14 cellular contexts compared by ENCODE assay signal in genomic region chr9:131633491-131634031, GRCh38.
DNase-seq lines count a peak whose midpoint lies in the region; ATAC-seq and TF ChIP-seq lines count a peak whose summit lies in the region.
"Had no signal": no experiment of that assay in that cellular context is flagged by ENCODE, and none has a peak within 500 bp of the region (broad histone marks: within the 10 kb centered on the region; RNA-seq: fewer than 3 reads in every experiment).

No MANE protein-coding gene starts in this region.

- H3K4me3 ChIP-seq in SJCRH30: no peak overlapping the region
- no peak overlapping the region for H3K4me3 ChIP-seq in esophagus squamous epithelium
- H3K4me3 ChIP-seq in thyroid gland (replicated peaks in 1 of 3): no peak overlapping the region
- H3K4me3 ChIP-seq: Peyer's patch had no signal

- H3K27me3 Mint-ChIP-seq in activated CD8-positive, alpha-beta memory T cell treated with anti-CD3 and anti-CD28 coated beads, Interleukin-2, amount 10 ng/mL, durations not matched to agents 7 days and 5 days: no peaks in the 10 kb centered on the region
- no peaks in the 10 kb centered on the region for H3K27me3 Mint-ChIP-seq in progenitor cell of endocrine pancreas
- H3K27me3 Mint-ChIP-seq: stimulated activated naive B cell treated with anti-CD40 and anti-IgM and Interleukin-4, amounts not matched to agents 10 μg/mL and 1 μg/mL and 100 μg/mL, for 72 hours had no signal

- no peak for ATAC-seq in activated CD8-positive, alpha-beta memory T cell treated with anti-CD3 and anti-CD28 coated beads, Interleukin-2, amount 10 ng/mL, durations not matched to agents 7 days and 5 days
- ATAC-seq in GM19328 (IDR thresholded peaks at IDR 0.05; ENCODE audit: unreplicated experiment): no peak
- ATAC-seq: HCT116; stimulated activated naive B cell treated with anti-CD40 and anti-IgM and Interleukin-4, amounts not matched to agents 10 μg/mL and 1 μg/mL and 100 μg/mL, for 72 hours had no signal

- H3K27ac ChIP-seq in SJCRH30 (peak overlapping the region; percentile 94), esophagus squamous epithelium (peak overlapping the region; percentile 50 to 86 (median 81)), thyroid gland (peak overlapping the region in 2 of 3 donors; percentile 84 to 97)
- H3K27ac ChIP-seq: KMS-11, Peyer's patch had no signal

- H3K4me1 Mint-ChIP-seq in activated CD8-positive, alpha-beta memory T cell treated with anti-CD3 and anti-CD28 coated beads, Interleukin-2, amount 10 ng/mL, durations not matched to agents 7 days and 5 days: peaks cover 64% of the 10 kb centered on the region
- peaks cover 20% of the 10 kb centered on the region for H3K4me1 Mint-ChIP-seq in progenitor cell of endocrine pancreas (ENCODE audit: low read depth)

- intact Hi-C loops in esophagus squamous epithelium (cut with DNase I): no loop called here
- intact Hi-C loops in thyroid gland (cut with DNase I): no loop called here

- peak overlapping the region; percentile 46 for H3K27ac Mint-ChIP-seq in activated CD8-positive, alpha-beta memory T cell treated with anti-CD3 and anti-CD28 coated beads, Interleukin-2, amount 10 ng/mL, durations not matched to agents 7 days and 5 days
- no peak overlapping the region for H3K27ac Mint-ChIP-seq in progenitor cell of endocrine pancreas

- H3K9me3 ChIP-seq in SJCRH30 (replicated peaks): no peaks in the 10 kb centered on the region
- no peaks in the 10 kb centered on the region for H3K9me3 ChIP-seq in esophagus squamous epithelium
- H3K9me3 ChIP-seq in thyroid gland: no peaks in the 10 kb centered on the region
- H3K9me3 ChIP-seq: Peyer's patch had no signal

- CTCF ChIA-PET in activated CD8-positive, alpha-beta memory T cell treated with anti-CD3 and anti-CD28 coated beads, Interleukin-2, amount 10 ng/mL, durations not matched to agents 7 days and 5 days (lab: Charles Lee): interaction anchor here (1.5 to 2.0 kb wide), 2 partner anchors 10 to 25 kb away, joined by 4 to 5 read pairs; no protein-coding TSS in a partner anchor

- no peak for TF ChIP-seq POLR2A in esophagus squamous epithelium (IDR thresholded peaks at IDR 0.05)
- TF ChIP-seq POLR2A in thyroid gland (IDR thresholded peaks at IDR 0.05): no peak

- no peaks in the 10 kb centered on the region; the same call in 1 of the 2 replicates for H3K36me3 ChIP-seq in SJCRH30
- H3K36me3 ChIP-seq in esophagus squamous epithelium: peaks cover 0 to 62% (median 5%) of the 10 kb centered on the region in 3 donors
- H3K36me3 ChIP-seq in thyroid gland: peaks cover 0 to 3% of the 10 kb centered on the region in 2 donors

- H3K4me3 Mint-ChIP-seq in activated CD8-positive, alpha-beta memory T cell treated with anti-CD3 and anti-CD28 coated beads, Interleukin-2, amount 10 ng/mL, durations not matched to agents 7 days and 5 days: no peak overlapping the region
- no peak overlapping the region for H3K4me3 Mint-ChIP-seq in progenitor cell of endocrine pancreas (ENCODE audit: low read depth)

- H3K36me3 Mint-ChIP-seq in activated CD8-positive, alpha-beta memory T cell treated with anti-CD3 and anti-CD28 coated beads, Interleukin-2, amount 10 ng/mL, durations not matched to agents 7 days and 5 days: peaks cover 47% of the 10 kb centered on the region
- H3K36me3 Mint-ChIP-seq in progenitor cell of endocrine pancreas (ENCODE audit: insufficient read depth): peaks cover 14% of the 10 kb centered on the region

- no peak for TF ChIP-seq CTCF in esophagus squamous epithelium (IDR thresholded peaks at IDR 0.05)
- no peak for TF ChIP-seq CTCF in thyroid gland (IDR thresholded peaks at IDR 0.05)
- TF ChIP-seq CTCF in progenitor cell of endocrine pancreas (IDR thresholded peaks at IDR 0.05; ENCODE audit: unreplicated experiment): no peak

- 52 to 62% methylated on average over 7 to 9 of the region's 9 CpGs for WGBS in esophagus squamous epithelium, 2 donors
- 90 to 92% methylated on average over 9 of the region's 9 CpGs for WGBS in thyroid gland, 2 donors

- H3K4me1 ChIP-seq in SJCRH30 (peaks cover 49% of the 10 kb centered on the region), esophagus squamous epithelium (peaks cover 6 to 65% (median 18%) of the 10 kb centered on the region in 3 donors), thyroid gland (peaks cover 8 to 39% of the 10 kb centered on the region in 2 donors)

- H3K27me3 ChIP-seq in SJCRH30: no peaks in the 10 kb centered on the region
- H3K27me3 ChIP-seq in esophagus squamous epithelium: no peaks in the 10 kb centered on the region
- H3K27me3 ChIP-seq in thyroid gland: no peaks in the 10 kb centered on the region
- H3K27me3 ChIP-seq: Peyer's patch had no signal

- DNase-seq in activated CD8-positive, alpha-beta memory T cell treated with anti-CD3 and anti-CD28 coated beads, Interleukin-2, amount 10 ng/mL, durations not matched to agents 7 days and 5 days: no peak
- no peak for DNase-seq in activated CD8-positive, alpha-beta memory T cell treated with anti-CD3 and anti-CD28 coated beads, Interleukin-2, amount 50 U/mL, for 4 hours
- peak; percentile 96 to 99 for DNase-seq in SJCRH30
- no peak for DNase-seq in esophagus squamous epithelium (lab: John Stamatoyannopoulos, UW)
- no peak for DNase-seq in thyroid gland
- DNase-seq in progenitor cell of endocrine pancreas (ENCODE audit: low spot score, unreplicated experiment): no peak
- no peak for DNase-seq in NAMALWA (ENCODE audit: low spot score)
- DNase-seq: anterior cingulate cortex; Peyer's patch; stimulated activated CD4-positive, alpha-beta T cell treated with anti-CD3 and anti-CD28 coated beads, Interleukin-2, amount 100 ng/mL, for 48 hours; stimulated activated naive B cell treated with anti-CD40 and anti-IgM and Interleukin-4, amounts not matched to agents 10 μg/mL and 1 μg/mL and 100 μg/mL, for 72 hours had no signal

- no peaks in the 10 kb centered on the region for H3K9me3 Mint-ChIP-seq in activated CD8-positive, alpha-beta memory T cell treated with anti-CD3 and anti-CD28 coated beads, Interleukin-2, amount 10 ng/mL, durations not matched to agents 7 days and 5 days (ENCODE audit: low read depth)
- no peaks in the 10 kb centered on the region for H3K9me3 Mint-ChIP-seq in progenitor cell of endocrine pancreas (ENCODE audit: low read depth)

Comparison
In these comparisons a context has a peak if more than half of its experiments do, and no peak if none do; other contexts are left out.
1. DNase-seq: peak in SJCRH30 (2 of 2); none in activated CD8-positive, alpha-beta memory T cell treated with anti-CD3 and anti-CD28 coated beads, Interleukin-2, amount 10 ng/mL, durations not matched to agents 7 days and 5 days (single experiment), activated CD8-positive, alpha-beta memory T cell treated with anti-CD3 and anti-CD28 coated beads, Interleukin-2, amount 50 U/mL, for 4 hours (single experiment), esophagus squamous epithelium (single experiment), thyroid gland (0 of 2), progenitor cell of endocrine pancreas (single experiment) and NAMALWA (single experiment).
2. Peak in every context shown above with its lines, with median percentiles within 50 percentile points of each other: H3K27ac ChIP-seq.